Comparison of ENCODE assay signal across 1 cellular context in the genomic region with DNA sequence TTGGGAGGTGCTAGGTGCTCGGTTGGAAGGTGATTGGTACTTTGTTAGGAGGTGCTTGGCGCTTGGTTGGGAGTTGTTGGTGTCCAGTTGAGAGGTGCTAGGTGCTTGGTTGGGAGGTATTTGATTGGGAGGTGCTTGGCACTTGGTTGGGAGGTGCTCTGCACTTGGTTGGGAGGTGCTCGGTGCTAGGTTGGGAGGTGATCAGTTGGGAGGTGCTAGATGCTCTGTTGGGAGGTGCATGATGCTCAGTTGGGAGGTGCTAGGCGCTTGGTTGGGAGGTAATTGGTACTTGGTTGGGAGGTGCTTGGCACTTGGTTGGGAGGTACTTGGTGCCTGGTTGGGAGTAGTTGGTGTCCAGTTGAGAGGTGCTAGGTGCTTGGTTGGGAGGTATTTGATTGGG.
TF ChIP-seq lines count a peak whose summit lies in the region.

No MANE protein-coding gene starts in this region.

TF ChIP-seq in IMR-90, 13 proteins besides CTCF, POLR2A, EP300 and RAD21 (continued from another document):
- TF ChIP-seq MXI1 (IDR thresholded peaks at IDR 0.05; ENCODE audit: borderline replicate concordance, low read depth, low read length) (no peak), MAZ (IDR thresholded peaks at IDR 0.05; ENCODE audit: borderline replicate concordance, low read depth, low read length) (no peak), MAFK (IDR thresholded peaks at IDR 0.05; ENCODE audit: low read depth, low read length) (no peak), NFE2L2 (IDR thresholded peaks at IDR 0.05; ENCODE audit: low read depth, low read length) (no peak), CEBPB (IDR thresholded peaks at IDR 0.05; ENCODE audit: low read depth, low read length) (no peak), RFX5 (IDR thresholded peaks at IDR 0.05; ENCODE audit: low read depth, low read length) (no peak)
- TF ChIP-seq, protein P1, sequence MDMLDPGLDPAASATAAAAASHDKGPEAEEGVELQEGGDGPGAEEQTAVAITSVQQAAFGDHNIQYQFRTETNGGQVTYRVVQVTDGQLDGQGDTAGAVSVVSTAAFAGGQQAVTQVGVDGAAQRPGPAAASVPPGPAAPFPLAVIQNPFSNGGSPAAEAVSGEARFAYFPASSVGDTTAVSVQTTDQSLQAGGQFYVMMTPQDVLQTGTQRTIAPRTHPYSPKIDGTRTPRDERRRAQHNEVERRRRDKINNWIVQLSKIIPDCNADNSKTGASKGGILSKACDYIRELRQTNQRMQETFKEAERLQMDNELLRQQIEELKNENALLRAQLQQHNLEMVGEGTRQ (IDR thresholded peaks at IDR 0.05; ENCODE audit: low read depth, low read length): no peak
